15 cellular contexts compared by ENCODE assay signal in the genomic region with DNA sequence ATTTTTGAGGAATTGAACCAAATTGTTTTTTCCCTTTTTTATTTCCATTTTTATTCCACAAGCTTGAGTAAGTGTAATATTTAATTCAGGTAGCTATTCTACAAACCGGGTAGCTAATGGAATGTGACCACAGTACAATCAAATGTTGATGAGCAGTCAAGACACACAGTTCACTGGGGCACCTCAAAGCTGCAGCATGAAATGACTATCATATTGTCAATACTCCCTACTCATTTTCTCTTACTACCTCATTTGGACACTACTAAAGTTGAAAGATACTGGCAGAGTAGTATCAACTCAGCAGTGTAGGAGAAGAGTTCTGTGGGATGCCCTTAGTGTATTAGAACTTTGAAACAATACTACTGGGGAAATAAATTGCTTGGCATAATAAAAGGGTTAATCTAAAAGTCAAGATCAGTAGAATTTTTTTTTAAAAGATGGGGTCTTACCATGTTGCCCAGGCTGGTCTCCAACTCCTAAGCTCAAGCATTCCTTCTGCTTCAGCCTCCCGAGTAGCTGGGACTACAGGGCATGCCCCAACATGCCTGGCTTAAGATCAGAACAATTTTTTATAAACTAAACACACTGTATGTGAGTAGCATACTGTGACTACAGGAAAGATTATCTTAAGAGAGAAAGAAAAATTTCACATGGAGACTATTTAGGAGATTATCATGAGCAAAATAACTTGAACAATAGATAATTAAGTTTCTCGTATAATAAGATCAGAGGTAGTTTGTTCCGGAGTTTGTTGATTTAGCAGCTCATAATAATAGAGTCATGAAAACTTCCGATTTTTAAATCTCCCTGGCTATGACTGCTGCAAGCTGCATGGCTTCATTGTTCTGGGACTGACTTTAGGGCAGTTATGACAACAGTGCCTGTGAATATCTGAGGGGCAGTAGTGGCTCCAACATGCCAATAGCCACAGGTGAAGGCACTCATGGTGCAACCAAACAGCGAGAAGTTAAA. TPM values are rescaled to one million over a fixed set of nuclear protein-coding genes. Genes with fewer than 3 reads are reported as not detected.
DNase-seq lines count a peak whose midpoint lies in the region; ATAC-seq, FAIRE-seq and TF ChIP-seq lines count a peak whose summit lies in the region.
"Had no signal": no experiment of that assay in that cellular context is flagged by ENCODE, and none has a peak within 500 bp of the region (broad histone marks: within the 10 kb centered on the region; RNA-seq: fewer than 3 reads in every experiment).

No MANE protein-coding gene starts in this region.

- H3K27ac Mint-ChIP-seq in activated naive CD4-positive, alpha-beta T cell treated with anti-CD3 and anti-CD28 coated beads, Interleukin-2, amount 50 U/mL, for 72 hours, result peak overlapping the region in 1 of 2 donors; percentile 38
- H3K27ac Mint-ChIP-seq: activated CD4-positive, alpha-beta T cell treated with anti-CD3 and anti-CD28 coated beads, Interleukin-2, amount 10 ng/mL, durations not matched to agents 24 days and 14 days had no signal

- H3K27me3 ChIP-seq in left ventricle myocardium inferior (ENCODE audit: low read depth) (no peaks in the 10 kb centered on the region), smooth muscle cell (ENCODE audit: low read depth) (no peaks in the 10 kb centered on the region)
- H3K27me3 ChIP-seq: esophagus squamous epithelium, suprapubic skin had no signal

- no peak for ATAC-seq in Right ventricle myocardium superior (ENCODE audit: poor library complexity)
- ATAC-seq in activated naive CD4-positive, alpha-beta T cell treated with anti-CD3 and anti-CD28 coated beads, Interleukin-2, amount 50 U/mL, for 72 hours, result no peak
- ATAC-seq: mucosa of descending colon had no signal

- H3K79me2 ChIP-seq in smooth muscle cell (ENCODE audit: low read depth), result no peaks in the 10 kb centered on the region

- H3K4me3 ChIP-seq in left ventricle myocardium inferior, result peak overlapping the region; percentile 3
- peak overlapping the region in 1 of 2 donors; percentile 25 for H3K4me3 ChIP-seq in foreskin fibroblast (ENCODE audit: low read depth in 1 of 2, low read length in 2 of 2)
- H3K4me3 ChIP-seq in smooth muscle cell, result no peak overlapping the region
- H3K4me3 ChIP-seq: esophagus squamous epithelium, mucosa of descending colon, suprapubic skin had no signal

- H3K4me2 ChIP-seq in smooth muscle cell, result peak overlapping the region; percentile 64

- no peaks in the 10 kb centered on the region for H3K36me3 ChIP-seq in left ventricle myocardium inferior
- no peaks in the 10 kb centered on the region for H3K36me3 ChIP-seq in smooth muscle cell (ENCODE audit: low read depth)
- H3K36me3 ChIP-seq: esophagus squamous epithelium, suprapubic skin had no signal

- FAIRE-seq in D721Med (lab: Jason Lieb, UNC), result no peak
- FAIRE-seq: RCC 7860 had no signal

- no peaks in the 10 kb centered on the region for H3K9me3 Mint-ChIP-seq in activated naive CD4-positive, alpha-beta T cell treated with anti-CD3 and anti-CD28 coated beads, Interleukin-2, amount 50 U/mL, for 72 hours
- H3K9me3 Mint-ChIP-seq: activated CD4-positive, alpha-beta T cell treated with anti-CD3 and anti-CD28 coated beads, Interleukin-2, amount 10 ng/mL, durations not matched to agents 24 days and 14 days had no signal

- H3K36me3 Mint-ChIP-seq in activated naive CD4-positive, alpha-beta T cell treated with anti-CD3 and anti-CD28 coated beads, Interleukin-2, amount 50 U/mL, for 72 hours, result no peaks in the 10 kb centered on the region

- H3K27ac ChIP-seq in left ventricle myocardium inferior (replicated peaks), result no peak overlapping the region
- peak overlapping the region; percentile 68 for H3K27ac ChIP-seq in VCaP
- peak overlapping the region; percentile 84 for H3K27ac ChIP-seq in smooth muscle cell (ENCODE audit: low read depth)
- H3K27ac ChIP-seq: suprapubic skin had no signal

- H3F3A ChIP-seq in smooth muscle cell (ENCODE audit: low read depth), result no peaks in the 10 kb centered on the region

- TF ChIP-seq CTCF in left ventricle myocardium inferior (IDR thresholded peaks at IDR 0.05; ENCODE audit: borderline replicate concordance) (no peak), VCaP (conservative IDR thresholded peaks at IDR 0.05) (no peak), foreskin fibroblast (IDR thresholded peaks at IDR 0.05; ENCODE audit: low read depth, low read length) (no peak), smooth muscle cell (IDR thresholded peaks at IDR 0.05; ENCODE audit: borderline replicate concordance, insufficient read depth, poor library complexity, severe bottlenecking) (no peak), D721Med (IDR thresholded peaks at IDR 0.05; ENCODE audit: insufficient read depth, missing control alignments) (no peak)

- H3K4me1 ChIP-seq in left ventricle myocardium inferior (no peaks in the 10 kb centered on the region), smooth muscle cell (ENCODE audit: low read depth) (peaks cover 35% of the 10 kb centered on the region)
- H3K4me1 ChIP-seq: suprapubic skin had no signal

- 54% methylated on average over 6 of the region's 6 CpGs for WGBS in smooth muscle cell (ENCODE audit: low lambda C conversion rate)

- H3K9ac ChIP-seq in smooth muscle cell (ENCODE audit: low read depth), result peak overlapping the region; percentile 84

- H2AFZ ChIP-seq in smooth muscle cell (ENCODE audit: low read depth), result peak overlapping the region; percentile 88

- DNase-seq in left ventricle myocardium inferior (no peak), Right ventricle myocardium superior (no peak), foreskin fibroblast (peak; percentile 29 to 73), smooth muscle cell (lab: John Stamatoyannopoulos, UW; ENCODE audit: unreplicated experiment) (no peak), cardiac septum (ENCODE audit: low spot score) (no peak), D721Med (ENCODE audit: insufficient read length, low spot score) (no peak)
- DNase-seq in activated naive CD4-positive, alpha-beta T cell treated with anti-CD3 and anti-CD28 coated beads, Interleukin-2, amount 50 U/mL, for 72 hours (ENCODE audit: low spot score in 2 of 2), result no peak
- DNase-seq: activated CD4-positive, alpha-beta T cell treated with anti-CD3 and anti-CD28 coated beads, Interleukin-2, amount 10 ng/mL, durations not matched to agents 24 days and 14 days; C1 segment of cervical spinal cord; esophagus squamous epithelium; MM.1S; mucosa of descending colon had no signal

- H3K9me3 ChIP-seq in left ventricle myocardium inferior (replicated peaks) (no peaks in the 10 kb centered on the region), smooth muscle cell (replicated peaks; ENCODE audit: low read depth) (no peaks in the 10 kb centered on the region)
- H3K9me3 ChIP-seq: esophagus squamous epithelium, mucosa of descending colon, suprapubic skin had no signal

- intact Hi-C loops in left ventricle myocardium inferior (cut with micrococcal nuclease) (no loop called here), Right ventricle myocardium superior (cut with DNase I) (loop anchor here (10.0 kb wide), 1 partner anchor 593 kb away; the partner anchor contains the start of gene GAD1), cardiac septum (cut with DNase I) (no loop called here)

- H4K20me1 ChIP-seq in smooth muscle cell (ENCODE audit: low read depth), result no peaks in the 10 kb centered on the region

RNA-seq across cellular contexts. Expression of gene MYO3B, which starts 43.7 kb away (rescaled TPM):
- total RNA-seq in left ventricle myocardium inferior (0.05 TPM), Right ventricle myocardium superior (not detected), smooth muscle cell (1.3 and 3.1 TPM in 2 replicates), cardiac septum (0.05 TPM)
- 0.47 and 1.3 TPM in 2 replicates for polyA plus RNA-seq in smooth muscle cell
- total RNA-seq in activated naive CD4-positive, alpha-beta T cell treated with anti-CD3 and anti-CD28 coated beads, Interleukin-2, amount 50 U/mL, for 72 hours, result under 1 TPM; 0.18 to 0.27 TPM

Comparison
In these comparisons a context has a peak if more than half of its experiments do, and no peak if none do; other contexts are left out.
1. DNase-seq: peak in foreskin fibroblast (2 of 2); none in left ventricle myocardium inferior (single experiment), Right ventricle myocardium superior (single experiment), smooth muscle cell (single experiment), activated naive CD4-positive, alpha-beta T cell treated with anti-CD3 and anti-CD28 coated beads, Interleukin-2, amount 50 U/mL, for 72 hours (0 of 2), cardiac septum (single experiment) and D721Med (single experiment).